In the genomic region with DNA sequence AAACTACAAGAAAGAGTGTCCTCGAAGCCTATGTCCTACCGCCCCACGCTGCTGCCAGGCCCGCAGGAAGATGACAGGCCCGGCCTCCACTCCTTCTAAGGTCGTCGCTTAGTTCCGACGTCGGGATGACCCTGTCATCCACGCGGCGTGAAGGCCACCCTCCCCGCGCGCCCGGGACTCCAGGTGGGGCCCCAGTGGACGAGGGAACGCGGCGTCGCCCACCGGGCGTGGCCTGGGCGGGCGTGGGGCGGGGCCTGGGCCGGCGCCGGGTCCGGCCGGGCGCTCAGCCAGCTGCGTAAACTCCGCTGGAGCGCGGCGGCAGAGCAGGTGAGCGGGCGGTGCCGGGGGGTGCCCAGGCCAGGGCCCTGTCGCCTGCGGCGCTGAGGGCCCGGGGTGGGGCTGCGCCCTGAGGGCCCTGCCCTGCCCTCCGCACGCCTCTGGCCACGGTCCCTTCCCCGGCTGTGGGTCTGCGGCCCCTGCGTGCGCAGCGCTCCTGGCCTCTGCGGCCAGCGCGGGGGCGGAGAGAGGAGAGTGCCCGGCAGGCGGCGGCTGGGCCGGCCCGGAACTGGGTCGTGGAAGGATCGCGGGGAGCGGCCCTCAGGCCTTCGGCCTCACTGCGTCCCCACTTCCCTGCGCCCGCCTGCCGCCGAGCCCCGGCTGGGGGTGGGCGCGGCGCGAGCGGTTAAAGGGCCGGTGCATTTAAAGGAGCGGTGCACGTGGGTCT, we compare ENCODE assay signal across 8 cellular contexts. TPM values are rescaled to one million over a fixed set of nuclear protein-coding genes. Genes with fewer than 3 reads are reported as not detected.
DNase-seq lines count a peak whose midpoint lies in the region; ATAC-seq and TF ChIP-seq lines count a peak whose summit lies in the region.

Gene PSEN2 (plus strand): TSS at position 294 of the 724 bp plus-strand sequence. CDS start 11,292 bp downstream, outside the sequence.

- H3K4me1 ChIP-seq in RWPE2 (ENCODE audit: insufficient read depth, poor library complexity, severe bottlenecking) (no peaks in the 10 kb centered on the region), tibial artery (peaks cover 0 to 16% (median 14%) of the 10 kb centered on the region in 4 donors)

- intact Hi-C loops in tibial artery (cut with DNase I; ENCODE audit: low total_unique reads): loop anchor here (5.0 kb wide), 1 partner anchor 72 kb away; the partner anchor contains the start of gene COQ8A

- CTCF ChIA-PET in activated naive CD4-positive, alpha-beta T cell treated with anti-CD3 and anti-CD28 coated beads, Interleukin-2, amount 10 ng/mL, durations not matched to agents 7 days and 5 days (lab: Charles Lee): interaction anchor here (0.6 to 0.9 kb wide), 2 partner anchors 12 to 174 kb away, joined by 3 read pairs; no protein-coding TSS in a partner anchor

- peaks cover 14% of the 10 kb centered on the region for H3K4me1 Mint-ChIP-seq in activated naive CD4-positive, alpha-beta T cell treated with anti-CD3 and anti-CD28 coated beads, Interleukin-2, amount 10 ng/mL, durations not matched to agents 7 days and 5 days

- no peak within 1 kb of the TSS for H3K27ac Mint-ChIP-seq in activated naive CD4-positive, alpha-beta T cell treated with anti-CD3 and anti-CD28 coated beads, Interleukin-2, amount 10 ng/mL, durations not matched to agents 7 days and 5 days

- H3K9me3 ChIP-seq in RWPE2 (ENCODE audit: severe bottlenecking): no peaks in the 10 kb centered on the region
- H3K9me3 ChIP-seq in tibial artery: no peaks in the 10 kb centered on the region

- peaks cover 59% of the 10 kb centered on the region for H3K27me3 Mint-ChIP-seq in activated naive CD4-positive, alpha-beta T cell treated with anti-CD3 and anti-CD28 coated beads, Interleukin-2, amount 10 ng/mL, durations not matched to agents 7 days and 5 days

- ATAC-seq in GM21381 (IDR thresholded peaks at IDR 0.05; ENCODE audit: unreplicated experiment) (peak; percentile 94), RWPE2 (ENCODE audit: low read depth) (peak; percentile 79)

- DNase-seq in DMS153 (lab: John Stamatoyannopoulos, UW) (peak; percentile 52), HT1080 (ENCODE audit: low read depth) (peak; percentile 45), RWPE2 (ENCODE audit: low spot score) (no peak), globus pallidus (ENCODE audit: low spot score) (peak; percentile 34), nucleus accumbens (lab: John Stamatoyannopoulos, UW) (peak in 38 of 56 donors; percentile 13 to 80 (median 36)), tibial artery (peak; percentile 51 to 82)
- DNase-seq in activated naive CD4-positive, alpha-beta T cell treated with anti-CD3 and anti-CD28 coated beads, Interleukin-2, amount 10 ng/mL, durations not matched to agents 7 days and 5 days: peak; percentile 70

- no peaks in the 10 kb centered on the region for H3K36me3 Mint-ChIP-seq in activated naive CD4-positive, alpha-beta T cell treated with anti-CD3 and anti-CD28 coated beads, Interleukin-2, amount 10 ng/mL, durations not matched to agents 7 days and 5 days

- peak within 1 kb of the TSS; percentile 83 for H3K4me3 ChIP-seq in RWPE2 (ENCODE audit: severe bottlenecking)
- H3K4me3 ChIP-seq in tibial artery: peak within 1 kb of the TSS; percentile 70 to 96

- H3K27me3 ChIP-seq in RWPE2 (ENCODE audit: insufficient read depth, poor library complexity, severe bottlenecking) (no peaks in the 10 kb centered on the region), tibial artery (no peaks in the 10 kb centered on the region)

- H3K4me3 Mint-ChIP-seq in activated naive CD4-positive, alpha-beta T cell treated with anti-CD3 and anti-CD28 coated beads, Interleukin-2, amount 10 ng/mL, durations not matched to agents 7 days and 5 days: peak within 1 kb of the TSS; percentile 72

- no peak for TF ChIP-seq CTCF in RWPE2 (IDR thresholded peaks at IDR 0.05; ENCODE audit: poor library complexity, severe bottlenecking)
- peak; percentile 20 to 30 for TF ChIP-seq CTCF in tibial artery (IDR thresholded peaks at IDR 0.05)

- H3K36me3 ChIP-seq in RWPE2 (ENCODE audit: low read depth): no peaks in the 10 kb centered on the region
- H3K36me3 ChIP-seq in tibial artery: peaks cover 0 to 10% (median 0%) of the 10 kb centered on the region in 3 donors

- H3K27ac ChIP-seq in RWPE2 (ENCODE audit: poor library complexity, severe bottlenecking): no peak within 1 kb of the TSS
- peak within 1 kb of the TSS; percentile 72 to 87 for H3K27ac ChIP-seq in tibial artery

- no peaks in the 10 kb centered on the region for H3K9me3 Mint-ChIP-seq in activated naive CD4-positive, alpha-beta T cell treated with anti-CD3 and anti-CD28 coated beads, Interleukin-2, amount 10 ng/mL, durations not matched to agents 7 days and 5 days

RNA-seq across cellular contexts. Expression of gene PSEN2, which starts in this region (rescaled TPM):
- total RNA-seq in HT1080 (2014; rRNA removed; shearing (Covaris generic)): 24.5 and 29.1 TPM in 2 replicates
- 12.2 and 13.0 TPM in 2 replicates for polyA plus RNA-seq in HT1080 (2015; cell fraction: cytosol; rRNA removed)
- 19.3 and 21.6 TPM in 2 replicates for polyA plus RNA-seq in HT1080 (2015; cell fraction: nucleus; rRNA removed)
